Comparison of ENCODE assay signal across 10 cellular contexts in the genomic region with DNA sequence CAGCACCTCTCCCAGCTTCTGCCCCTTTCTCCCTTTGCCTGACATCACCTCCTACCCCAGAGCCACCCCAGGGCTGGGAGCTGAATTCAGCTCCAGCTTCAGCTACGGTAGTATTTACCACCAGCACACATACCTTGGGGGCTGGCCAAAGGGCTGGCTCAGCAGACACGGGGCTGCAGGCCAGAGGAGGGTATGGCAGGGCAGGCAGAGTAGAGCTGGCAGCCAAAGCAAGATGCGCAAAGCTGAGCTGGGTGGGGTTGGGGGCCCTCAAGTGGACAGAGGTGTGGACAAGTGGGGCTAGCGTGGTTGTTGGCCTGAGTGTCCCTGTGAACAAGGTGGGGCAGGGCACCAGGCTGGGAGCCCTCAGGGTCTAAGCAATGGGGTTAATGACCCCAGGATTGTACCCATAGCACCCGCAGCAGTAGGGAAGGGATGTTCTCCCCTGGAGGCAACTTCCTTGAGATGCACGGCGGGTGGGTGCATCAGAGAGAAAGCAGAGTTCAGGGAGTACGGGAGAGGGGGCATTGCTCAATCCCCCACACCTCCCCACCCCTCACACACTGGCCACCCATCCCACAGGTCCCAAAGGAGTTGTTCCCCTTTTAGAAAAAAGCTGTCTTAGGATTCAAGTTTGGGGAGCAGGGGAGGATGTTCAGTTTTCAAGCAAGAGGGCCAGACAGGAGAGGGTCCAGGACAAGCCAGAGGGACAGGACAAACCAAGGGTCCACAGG. TPM values are rescaled to one million over a fixed set of nuclear protein-coding genes. Genes with fewer than 3 reads are reported as not detected.
DNase-seq lines count a peak whose midpoint lies in the region; ATAC-seq and TF ChIP-seq lines count a peak whose summit lies in the region.
"Had no signal": no experiment of that assay in that cellular context is flagged by ENCODE, and none has a peak within 500 bp of the region (broad histone marks: within the 10 kb centered on the region; RNA-seq: fewer than 3 reads in every experiment).

No MANE protein-coding gene starts in this region.

- H3K9me3 Mint-ChIP-seq in naive B cell, result no peaks in the 10 kb centered on the region

- DNase-seq in A172 (ENCODE audit: low spot score) (peak; percentile 33), dorsolateral prefrontal cortex (no peak), naive B cell (no peak), superior temporal gyrus (ENCODE audit: extremely low spot score) (no peak), T1000 (lab: John Stamatoyannopoulos, UW) (no peak), dedifferentiated amniotic fluid mesenchymal stem cell (ENCODE audit: extremely low spot score) (no peak)
- no peak for DNase-seq in stimulated activated CD4-positive, alpha-beta T cell treated with anti-CD3 and anti-CD28 coated beads, Interleukin-4, amount 100 ng/mL, for 24 hours

- H3K27me3 ChIP-seq in dorsolateral prefrontal cortex, result no peaks in the 10 kb centered on the region

- H3K36me3 Mint-ChIP-seq in naive B cell, result peaks cover 3 to 13% of the 10 kb centered on the region in 2 donors

- peaks cover 57% of the 10 kb centered on the region for H3K36me3 ChIP-seq in KOPT-K1 (ENCODE audit: insufficient read depth, low read length)

- ATAC-seq in naive B cell (ENCODE audit: low read depth in 2 of 2), result no peak
- ATAC-seq: mucosa of descending colon had no signal

- H3K4me3 ChIP-seq in dorsolateral prefrontal cortex, result no peak overlapping the region
- H3K4me3 ChIP-seq: mucosa of descending colon had no signal

- peaks cover 62 to 68% (median 64%) of the 10 kb centered on the region in 3 donors for H3K4me1 Mint-ChIP-seq in naive B cell

- H3K9me3 ChIP-seq in KOPT-K1 (ENCODE audit: insufficient read depth, low read length, poor library complexity, severe bottlenecking), result no peaks in the 10 kb centered on the region
- H3K9me3 ChIP-seq: mucosa of descending colon had no signal

- peak overlapping the region; percentile 3 for H3K27ac ChIP-seq in KOPT-K1 (ENCODE audit: low read depth, low read length, poor library complexity, severe bottlenecking)
- H3K27ac ChIP-seq in dorsolateral prefrontal cortex, result peak overlapping the region in 43 of 59 donors; percentile 9 to 93 (median 53)

- intact Hi-C loops in dorsolateral prefrontal cortex (cut with DNase I), result loop anchor here in 1 of 2 donors (10.0 kb wide), 1 partner anchor 151 kb away; no protein-coding TSS in a partner anchor

- peak overlapping the region in 2 of 8 donors; percentile 5 to 13 for H3K4me3 Mint-ChIP-seq in naive B cell

- no peak for TF ChIP-seq CTCF in dorsolateral prefrontal cortex (IDR thresholded peaks at IDR 0.05 in 54 of 56, conservative IDR thresholded peaks at IDR 0.05 in 2 of 56; ENCODE audit: low read depth in 1 of 56, partially characterized antibody in 56 of 56)

- H3K27me3 Mint-ChIP-seq in naive B cell, result no peaks in the 10 kb centered on the region

- peak overlapping the region in 5 of 6 donors; percentile 56 to 89 (median 80) for H3K27ac Mint-ChIP-seq in naive B cell

RNA-seq across cellular contexts. Expression of gene VSIR, which starts 8.0 kb away (rescaled TPM):
- 4.9 and 14.4 TPM in 2 replicates for total RNA-seq in A172 (2014; rRNA removed; shearing (Covaris generic))
- total RNA-seq in dorsolateral prefrontal cortex, result 100 to 1,000 TPM in 4 of 120 experiments, 10 to 100 TPM in 116; 23.3 to 173 (median 52.8) TPM
- 10 to 100 TPM; 59.8 to 84.3 (median 64.0) TPM for polyA plus RNA-seq in naive B cell (ENCODE audit: low read depth in 6 of 6)

RNA-seq across cellular contexts. Expression of gene C10orf105, which starts 45.8 kb away (rescaled TPM):
- total RNA-seq in A172 (2014; rRNA removed; shearing (Covaris generic)), result not detected in 2 replicates
- 10 to 100 TPM in 14 of 120 experiments, 1 to 10 TPM in 102, under 1 TPM in 4; 0.63 to 21.1 (median 4.3) TPM for total RNA-seq in dorsolateral prefrontal cortex
- not detected for polyA plus RNA-seq in naive B cell (ENCODE audit: low read depth in 6 of 6)
- total RNA-seq: bronchial epithelial cell had no signal
